Comparison of ENCODE assay signal across 12 cellular contexts in genomic region chr12:111777345-111778045, GRCh38. TPM values are rescaled to one million over a fixed set of nuclear protein-coding genes. Genes with fewer than 3 reads are reported as not detected.
DNase-seq lines count a peak whose midpoint lies in the region; ATAC-seq and TF ChIP-seq lines count a peak whose summit lies in the region.
"Had no signal": no experiment of that assay in that cellular context is flagged by ENCODE, and none has a peak within 500 bp of the region (broad histone marks: within the 10 kb centered on the region; RNA-seq: fewer than 3 reads in every experiment).

No MANE protein-coding gene starts in this region.

- H4K20me1 ChIP-seq in PC-9 (ENCODE audit: insufficient read depth) = no peaks in the 10 kb centered on the region; the same call in 1 of the 2 replicates

- POLR2A ChIA-PET in PC-9 (lab: Charles Lee; ENCODE audit: unreplicated experiment) = no interaction called here

- TF ChIP-seq POLR2A in GM18526 (IDR thresholded peaks at IDR 0.05; ENCODE audit: extremely low read depth, insufficient read length) = peak; percentile 42
- no peak for TF ChIP-seq POLR2A in adrenal gland (IDR thresholded peaks at IDR 0.05)
- no peak for TF ChIP-seq POLR2A in spleen (IDR thresholded peaks at IDR 0.05)

- 77 to 83% (median 79%) methylated on average over 8 to 16 of the region's 16 CpGs for WGBS in adrenal gland, 4 donors
- WGBS in spleen, 5 donors = 50 to 72% (median 52%) methylated on average over 11 to 16 of the region's 16 CpGs

- CTCF ChIA-PET in PC-9 (lab: Charles Lee) = no interaction called here

- DNase-seq in adrenal gland = peak in 4 of 7 donors; percentile 40 to 60 (median 56)
- peak; percentile 91 for DNase-seq in left lobe of liver (ENCODE audit: low spot score)
- DNase-seq in spleen = peak; percentile 84
- no peak for DNase-seq in NAMALWA (ENCODE audit: low spot score)
- no peak for DNase-seq in T-helper 1 cell
- no peak for DNase-seq in PC-9
- DNase-seq: activated CD8-positive, alpha-beta T cell treated with anti-CD3 and anti-CD28 coated beads, Interleukin-2, amount 10 ng/mL, durations not matched to agents 7 days and 5 days; H7; NCI-H187 had no signal

- no peak overlapping the region for H2AFZ ChIP-seq in PC-9

- H3F3A ChIP-seq in PC-9 (ENCODE audit: insufficient read depth, low read depth) = peaks cover 6% of the 10 kb centered on the region; the same call in 1 of the 2 replicates

- TF ChIP-seq CTCF in adrenal gland (IDR thresholded peaks at IDR 0.05) = no peak
- no peak for TF ChIP-seq CTCF in spleen (IDR thresholded peaks at IDR 0.05 in 8 of 11, conservative IDR thresholded peaks at IDR 0.05 in 3 of 11)
- TF ChIP-seq CTCF in PC-9 (conservative IDR thresholded peaks at IDR 0.05) = no peak

- no peak overlapping the region for H3K4me2 ChIP-seq in PC-9

- no peaks in the 10 kb centered on the region for H3K9me2 ChIP-seq in PC-9 (ENCODE audit: insufficient read depth)

- H3K36me3 ChIP-seq in adrenal gland (replicated peaks in 1 of 2) = peaks cover 0 to 9% of the 10 kb centered on the region in 2 donors
- peaks cover 0 to 25% (median 0%) of the 10 kb centered on the region in 6 donors for H3K36me3 ChIP-seq in spleen
- H3K36me3 ChIP-seq in PC-9 (ENCODE audit: low read depth) = no peaks in the 10 kb centered on the region
- H3K36me3 ChIP-seq: SJSA1 had no signal

- peak; percentile 59 for ATAC-seq in left lobe of liver
- no peak for ATAC-seq in SK-N-SH treated with all-trans-retinoic acid at 6 μM for 48 hours
- ATAC-seq: activated CD8-positive, alpha-beta T cell treated with anti-CD3 and anti-CD28 coated beads, Interleukin-2, amount 10 ng/mL, durations not matched to agents 7 days and 5 days had no signal

- H3K27ac ChIP-seq in adrenal gland (peak overlapping the region in 3 of 5 donors; percentile 79 to 87 (median 83)), spleen (peak overlapping the region; percentile 67 to 95 (median 88)), PC-9 (no peak overlapping the region)
- H3K27ac ChIP-seq: SJSA1 had no signal

- H3K4me1 ChIP-seq in adrenal gland (replicated peaks in 1 of 2) = peaks cover 26 to 44% of the 10 kb centered on the region in 2 donors
- H3K4me1 ChIP-seq in spleen = peaks cover 32 to 81% (median 58%) of the 10 kb centered on the region in 6 donors
- H3K4me1 ChIP-seq in PC-9 (replicated peaks; ENCODE audit: insufficient read depth) = peaks cover 15% of the 10 kb centered on the region; the same call in 1 of the 2 replicates

- no peaks in the 10 kb centered on the region for H3K79me2 ChIP-seq in PC-9 (ENCODE audit: low read depth)

- no TSS peak for BruUV-seq in PC-9 (replicated peaks; lab: Mats Ljungman, UMichigan)

- H3K9me3 ChIP-seq in adrenal gland (replicated peaks in 1 of 3) (no peaks in the 10 kb centered on the region), spleen (peaks cover 0 to 8% (median 4%) of the 10 kb centered on the region in 8 donors), PC-9 (ENCODE audit: insufficient read depth, low read depth) (no peaks in the 10 kb centered on the region)
- H3K9me3 ChIP-seq: SJSA1 had no signal

- H3K27me3 ChIP-seq in adrenal gland (no peaks in the 10 kb centered on the region), spleen (replicated peaks in 1 of 7) (no peaks in the 10 kb centered on the region), PC-9 (ENCODE audit: insufficient read depth, low read depth) (no peaks in the 10 kb centered on the region)
- H3K27me3 ChIP-seq: SJSA1 had no signal

- no peak overlapping the region for H3K4me3 ChIP-seq in adrenal gland
- H3K4me3 ChIP-seq in spleen = peak overlapping the region in 1 of 8 donors; percentile 27
- no peak overlapping the region for H3K4me3 ChIP-seq in PC-9
- H3K4me3 ChIP-seq: SJSA1 had no signal

- intact Hi-C loops in adrenal gland (cut with DNase I) (no loop called here), spleen (cut with DNase I; ENCODE audit: low total_unique reads) (no loop called here), PC-9 (cut with micrococcal nuclease; ENCODE audit: unreplicated experiment) (no loop called here)

TF ChIP-seq in SK-N-SH treated with all-trans-retinoic acid at 6 μM for 48 hours, 23 proteins besides CTCF, POLR2A, EP300 and RAD21:
- TF ChIP-seq, protein P1, sequence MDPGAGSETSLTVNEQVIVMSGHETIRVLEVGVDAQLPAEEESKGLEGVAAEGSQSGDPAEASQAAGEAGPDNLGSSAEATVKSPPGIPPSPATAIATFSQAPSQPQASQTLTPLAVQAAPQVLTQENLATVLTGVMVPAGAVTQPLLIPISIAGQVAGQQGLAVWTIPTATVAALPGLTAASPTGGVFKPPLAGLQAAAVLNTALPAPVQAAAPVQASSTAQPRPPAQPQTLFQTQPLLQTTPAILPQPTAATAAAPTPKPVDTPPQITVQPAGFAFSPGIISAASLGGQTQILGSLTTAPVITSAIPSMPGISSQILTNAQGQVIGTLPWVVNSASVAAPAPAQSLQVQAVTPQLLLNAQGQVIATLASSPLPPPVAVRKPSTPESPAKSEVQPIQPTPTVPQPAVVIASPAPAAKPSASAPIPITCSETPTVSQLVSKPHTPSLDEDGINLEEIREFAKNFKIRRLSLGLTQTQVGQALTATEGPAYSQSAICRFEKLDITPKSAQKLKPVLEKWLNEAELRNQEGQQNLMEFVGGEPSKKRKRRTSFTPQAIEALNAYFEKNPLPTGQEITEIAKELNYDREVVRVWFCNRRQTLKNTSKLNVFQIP (CRISPR knock-in tag; IDR thresholded peaks at IDR 0.05; ENCODE audit: borderline replicate concordance, low read depth) = no peak
- TF ChIP-seq PATZ1 (CRISPR knock-in tag; IDR thresholded peaks at IDR 0.05; ENCODE audit: borderline replicate concordance) = no peak
- TF ChIP-seq ZNF8 (CRISPR knock-in tag; IDR thresholded peaks at IDR 0.05) = no peak
- no peak for TF ChIP-seq CSDC2 (CRISPR knock-in tag; IDR thresholded peaks at IDR 0.05)
- no peak for TF ChIP-seq TCF4 (CRISPR knock-in tag; IDR thresholded peaks at IDR 0.05; ENCODE audit: borderline replicate concordance)
- no peak for TF ChIP-seq BACH2 (CRISPR knock-in tag; IDR thresholded peaks at IDR 0.05; ENCODE audit: borderline replicate concordance)
- no peak for TF ChIP-seq ARNTL (CRISPR knock-in tag; IDR thresholded peaks at IDR 0.05; ENCODE audit: borderline replicate concordance, low read depth)
- TF ChIP-seq ZC3H10 (CRISPR knock-in tag; IDR thresholded peaks at IDR 0.05) = no peak
- TF ChIP-seq ZFP3 (CRISPR knock-in tag; IDR thresholded peaks at IDR 0.05) = no peak
- no peak for TF ChIP-seq PPARA (CRISPR knock-in tag; IDR thresholded peaks at IDR 0.05; ENCODE audit: borderline replicate concordance)
- no peak for TF ChIP-seq ZFP30 (CRISPR knock-in tag; IDR thresholded peaks at IDR 0.05)
- no peak for TF ChIP-seq ISL1 (CRISPR knock-in tag; IDR thresholded peaks at IDR 0.05)
- TF ChIP-seq TOX (CRISPR knock-in tag; IDR thresholded peaks at IDR 0.05; ENCODE audit: borderline replicate concordance) = no peak
- TF ChIP-seq ESRRG (CRISPR knock-in tag; IDR thresholded peaks at IDR 0.05) = no peak
- no peak for TF ChIP-seq ZNF70 (CRISPR knock-in tag; IDR thresholded peaks at IDR 0.05)
TF ChIP-seq in SK-N-SH treated with all-trans-retinoic acid at 6 μM for 48 hours: peak in this region for 0.

RNA-seq across cellular contexts. Expression of gene ALDH2, which starts 10.8 kb away (rescaled TPM):
- total RNA-seq in adrenal gland (100 to 1,000 TPM; 302 to 536 (median 428) TPM), left lobe of liver (1,121 TPM), spleen (10 to 100 TPM; 47.0 to 78.9 (median 53.5) TPM), PC-9 (2021) (38.9 and 42.1 TPM in 2 replicates)
- polyA plus RNA-seq in adrenal gland (100 to 1,000 TPM in 2 of 3 donors, 10 to 100 TPM in 1; 52.2 to 263 (median 138) TPM), spleen (10 to 100 TPM; 30.8 to 33.4 (median 32.7) TPM)

Comparison
In these comparisons a context has a peak if more than half of its experiments do, and no peak if none do; other contexts are left out.
1. DNase-seq: peak in adrenal gland (4 of 7), left lobe of liver (single experiment) and spleen (single experiment); none in NAMALWA (single experiment), T-helper 1 cell (0 of 5) and PC-9 (0 of 2).